ENCODE assay signal across 1 cellular context in the genomic region with DNA sequence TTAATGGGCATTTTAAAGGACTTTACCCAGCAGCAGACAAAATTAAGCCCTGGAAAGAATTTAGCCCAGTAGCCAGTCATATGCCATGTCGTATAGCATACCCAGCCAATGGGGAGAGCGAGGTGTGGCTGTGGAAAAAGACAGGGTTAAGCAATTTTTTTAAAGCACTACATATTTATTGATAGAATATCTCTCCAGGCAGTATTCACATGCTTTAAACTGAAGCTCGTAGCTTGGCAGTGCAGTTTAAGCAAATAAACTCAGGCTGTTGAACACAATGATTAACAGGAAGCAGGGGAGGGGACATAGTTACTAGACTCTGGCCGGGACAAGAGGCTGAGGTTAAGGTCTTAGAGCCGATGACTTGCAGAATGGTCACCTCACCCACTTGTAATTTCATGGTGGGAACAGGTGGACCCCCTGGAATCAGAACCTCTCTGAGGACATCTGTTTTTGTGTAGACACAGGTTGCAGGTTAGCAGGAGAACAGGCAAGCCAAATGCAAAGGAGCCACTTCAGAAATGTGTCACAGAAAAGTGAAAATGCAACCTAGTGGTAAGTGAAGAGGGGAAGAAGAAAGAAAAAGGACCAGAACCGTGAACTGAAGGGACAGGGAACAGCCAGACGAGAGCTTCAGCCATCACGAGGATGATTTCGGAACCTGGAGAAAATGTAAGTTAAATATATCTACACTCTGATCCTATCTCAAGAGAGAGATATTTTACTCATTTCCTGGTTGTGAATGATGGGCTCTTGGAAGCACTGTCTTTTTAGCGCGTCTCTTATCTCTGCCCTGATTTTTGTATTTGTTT.
TF ChIP-seq lines count a peak whose summit lies in the region.

No MANE protein-coding gene starts in this region.

TF ChIP-seq in H1, 55 proteins besides CTCF, POLR2A, EP300 and RAD21 (continued from another document):
- no peak for TF ChIP-seq KDM4A (IDR thresholded peaks at IDR 0.05; ENCODE audit: low read depth, low read length, severe bottlenecking)
- no peak for TF ChIP-seq EZH2 (IDR thresholded peaks at IDR 0.05; ENCODE audit: low read depth, low read length, severe bottlenecking)
- TF ChIP-seq, protein P1, sequence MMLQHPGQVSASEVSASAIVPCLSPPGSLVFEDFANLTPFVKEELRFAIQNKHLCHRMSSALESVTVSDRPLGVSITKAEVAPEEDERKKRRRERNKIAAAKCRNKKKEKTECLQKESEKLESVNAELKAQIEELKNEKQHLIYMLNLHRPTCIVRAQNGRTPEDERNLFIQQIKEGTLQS (IDR thresholded peaks at IDR 0.05; ENCODE audit: insufficient read depth, low read depth, low read length), result no peak
- no peak for TF ChIP-seq ZNF274 (IDR thresholded peaks at IDR 0.05; ENCODE audit: borderline replicate concordance, extremely low read depth, low read length)
- TF ChIP-seq YY1 (IDR thresholded peaks at IDR 0.05; ENCODE audit: low read depth, low read length), result no peak
- TF ChIP-seq JUND (IDR thresholded peaks at IDR 0.05; ENCODE audit: low read length), result no peak
- TF ChIP-seq BRCA1 (IDR thresholded peaks at IDR 0.05; ENCODE audit: low read depth, low read length), result no peak
- TF ChIP-seq FOSL1 (IDR thresholded peaks at IDR 0.05; ENCODE audit: insufficient read depth, low read depth, low read length), result no peak
- TF ChIP-seq POLR2AphosphoS5 (IDR thresholded peaks at IDR 0.05; ENCODE audit: low read depth, low read length), result no peak
- TF ChIP-seq RBBP5 (IDR thresholded peaks at IDR 0.05; ENCODE audit: borderline replicate concordance, low read depth, low read length), result no peak
- no peak for TF ChIP-seq KDM1A (IDR thresholded peaks at IDR 0.05; ENCODE audit: borderline replicate concordance, low read length)
- no peak for TF ChIP-seq SIN3A (conservative IDR thresholded peaks at IDR 0.05 in 1 of 2, IDR thresholded peaks at IDR 0.05 in 1 of 2; ENCODE audit: low read depth in 1 of 2, low read length in 2 of 2)
- no peak for TF ChIP-seq NRF1 (IDR thresholded peaks at IDR 0.05; ENCODE audit: low read depth, low read length)
TF ChIP-seq in H1: peak in this region for 0.
